Comparison of ENCODE assay signal across 17 cellular contexts in genomic region chr15:28904541-28905303, GRCh38. TPM values are rescaled to one million over a fixed set of nuclear protein-coding genes. Genes with fewer than 3 reads are reported as not detected.
DNase-seq lines count a peak whose midpoint lies in the region; TF ChIP-seq lines count a peak whose summit lies in the region.
"Had no signal": no experiment of that assay in that cellular context is flagged by ENCODE, and none has a peak within 500 bp of the region (broad histone marks: within the 10 kb centered on the region; RNA-seq: fewer than 3 reads in every experiment).

No MANE protein-coding gene starts in this region.

- H3K4me1 Mint-ChIP-seq in Calu3 (ENCODE audit: low read depth, unreplicated experiment) = no peaks in the 10 kb centered on the region
- H3K4me1 Mint-ChIP-seq: naive B cell had no signal

- H3K27ac Mint-ChIP-seq in Calu3 (ENCODE audit: unreplicated experiment) = no peak overlapping the region
- H3K27ac Mint-ChIP-seq: stimulated activated naive B cell treated with anti-CD40 and anti-IgM and Interleukin-4, amounts not matched to agents 10 μg/mL and 1 μg/mL and 100 μg/mL, for 72 hours had no signal

- H3K27ac ChIP-seq in cingulate gyrus (ENCODE audit: low read depth, low read length) (peak overlapping the region; percentile 1), neuronal stem cell (replicated peaks; ENCODE audit: low read length) (no peak overlapping the region)
- H3K27ac ChIP-seq: breast epithelium had no signal

- H3K79me1 ChIP-seq in neuronal stem cell (ENCODE audit: low read depth, low read length) = peaks cover 16% of the 10 kb centered on the region

- H2BK12ac ChIP-seq in neuronal stem cell (ENCODE audit: low read length) = no peak overlapping the region

- no peak overlapping the region for H3K18ac ChIP-seq in neuronal stem cell (ENCODE audit: low read length)

- WGBS in neuronal stem cell (ENCODE audit: extremely low coverage in 2 of 2, insufficient read length in 2 of 2, insufficient replicate concordance in 1 of 2), 2 donors = no CpG with 5 or more reads among the region's 11 CpGs

- peak overlapping the region; percentile 12 for H3K23ac ChIP-seq in neuronal stem cell (ENCODE audit: low read depth, low read length, poor library complexity)

- H4K8ac ChIP-seq in neuronal stem cell (ENCODE audit: low read depth, low read length) = peak overlapping the region; percentile 43

- H3K4me1 ChIP-seq in neuronal stem cell (ENCODE audit: control insufficient read depth in 2 of 2, insufficient read depth in 1 of 2, low read depth in 1 of 2, low read length in 2 of 2) = peaks cover 2 to 6% of the 10 kb centered on the region in 2 donors
- H3K4me1 ChIP-seq: breast epithelium, HAP-1 had no signal

- H3K9me3 ChIP-seq in neuronal stem cell (replicated peaks in 1 of 2; ENCODE audit: control insufficient read depth in 2 of 2, insufficient read depth in 1 of 2, low read depth in 1 of 2, low read length in 2 of 2) = peaks cover 4 to 10% of the 10 kb centered on the region in 2 donors
- H3K9me3 ChIP-seq: breast epithelium, HAP-1 had no signal

- CTCF ChIA-PET in Calu3 (lab: Charles Lee) = no interaction called here

- in situ Hi-C loops in G401 (cut with HindIII; ENCODE audit: low sequenced_read_pairs) = no loop called here

- TF ChIP-seq CTCF in Calu3 (IDR thresholded peaks at IDR 0.05; ENCODE audit: unreplicated experiment) = no peak

- H2AK5ac ChIP-seq in neuronal stem cell (ENCODE audit: low read depth, low read length) = no peak overlapping the region

- H4K91ac ChIP-seq in neuronal stem cell (ENCODE audit: low read depth, low read length, poor library complexity) = no peak overlapping the region

- no peak overlapping the region for H3K4me2 ChIP-seq in neuronal stem cell (ENCODE audit: insufficient read depth, low read length, poor library complexity, severe bottlenecking)

- peak overlapping the region; percentile 0 for H2BK15ac ChIP-seq in neuronal stem cell (ENCODE audit: low read length)

- H2BK5ac ChIP-seq in neuronal stem cell (ENCODE audit: low read length) = no peak overlapping the region

- no peaks in the 10 kb centered on the region for H3K27me3 Mint-ChIP-seq in Calu3 (ENCODE audit: unreplicated experiment)

- DNase-seq in G401 (ENCODE audit: low spot score) (peak; percentile 95), OCI-M1 (lab: John Stamatoyannopoulos, UW) (peak; percentile 83), neuronal stem cell (ENCODE audit: low spot score) (no peak), Calu3 (no peak), hippocampal formation (lab: John Stamatoyannopoulos, UW) (no peak)
- no peak for DNase-seq in stimulated activated CD4-positive, alpha-beta T cell treated with anti-CD3 and anti-CD28 coated beads, Interleukin-2, amount 100 ng/mL, for 48 hours
- DNase-seq: activated CD4-positive, CD25-positive, alpha-beta regulatory T cell; kidney glomerular epithelial cell; naive B cell; NK-92 treated with Interleukin-12 subunit alpha and Interleukin-12 subunit beta, amount 100 ng/mL, for 24 hours; right cardiac atrium; stimulated activated CD4-positive, alpha-beta T cell treated with anti-CD3 and anti-CD28 coated beads, Interleukin-4, amount 100 ng/mL, for 24 hours; stimulated activated naive B cell treated with anti-CD40 and anti-IgM and Interleukin-4, amounts not matched to agents 10 μg/mL and 1 μg/mL and 100 μg/mL, for 72 hours had no signal

- H2BK120ac ChIP-seq in neuronal stem cell (ENCODE audit: low read depth, low read length) = no peak overlapping the region

- H3K14ac ChIP-seq in neuronal stem cell (ENCODE audit: low read length) = peak overlapping the region; percentile 85

- peaks cover 0 to 2% of the 10 kb centered on the region in 2 donors for H3K36me3 ChIP-seq in neuronal stem cell (replicated peaks in 1 of 2; ENCODE audit: control insufficient read depth in 2 of 2, insufficient read depth in 2 of 2, low read length in 2 of 2)
- H3K36me3 ChIP-seq: breast epithelium, HAP-1 had no signal

- no peak overlapping the region for H3K4me3 ChIP-seq in neuronal stem cell (ENCODE audit: low read length in 2 of 2)
- H3K4me3 ChIP-seq: breast epithelium, HAP-1 had no signal

- intact Hi-C loops in Calu3 (cut with micrococcal nuclease; ENCODE audit: unreplicated experiment) = no loop called here

- no peak overlapping the region for H3K4me3 Mint-ChIP-seq in Calu3 (ENCODE audit: low read depth, unreplicated experiment)
- H3K4me3 Mint-ChIP-seq: naive B cell; stimulated activated naive B cell treated with anti-CD40 and anti-IgM and Interleukin-4, amounts not matched to agents 10 μg/mL and 1 μg/mL and 100 μg/mL, for 72 hours had no signal

- H3K4ac ChIP-seq in neuronal stem cell (ENCODE audit: low read length) = no peak overlapping the region

- no peak overlapping the region for H3K9ac ChIP-seq in neuronal stem cell (ENCODE audit: low read depth, low read length, poor library complexity)

- no peaks in the 10 kb centered on the region for H3K27me3 ChIP-seq in neuronal stem cell (ENCODE audit: control insufficient read depth in 3 of 3, insufficient read depth in 3 of 3, low read depth in 1 of 3, low read length in 3 of 3)
- H3K27me3 ChIP-seq: breast epithelium had no signal

- no TSS peak for BruUV-seq in Calu3 (replicated peaks; lab: Mats Ljungman, UMichigan)

- H3K9me3 Mint-ChIP-seq in Calu3 (ENCODE audit: low read depth, unreplicated experiment) = no peaks in the 10 kb centered on the region
- H3K9me3 Mint-ChIP-seq: stimulated activated naive B cell treated with anti-CD40 and anti-IgM and Interleukin-4, amounts not matched to agents 10 μg/mL and 1 μg/mL and 100 μg/mL, for 72 hours had no signal

- H2AFZ ChIP-seq in neuronal stem cell (ENCODE audit: low read length) = no peak overlapping the region

- no peaks in the 10 kb centered on the region for H3K36me3 Mint-ChIP-seq in Calu3 (ENCODE audit: insufficient read depth, unreplicated experiment)
- H3K36me3 Mint-ChIP-seq: naive B cell; stimulated activated naive B cell treated with anti-CD40 and anti-IgM and Interleukin-4, amounts not matched to agents 10 μg/mL and 1 μg/mL and 100 μg/mL, for 72 hours had no signal

RNA-seq across cellular contexts. Expression of gene APBA2, which starts 18.9 kb away (rescaled TPM):
- 20.8 and 27.6 TPM in 2 replicates for total RNA-seq in G401 (2014; rRNA removed; shearing (Covaris generic))
- polyA plus RNA-seq in neuronal stem cell (2013, experiment 1 of 2) = 30.6 TPM
- 29.0 TPM for polyA plus RNA-seq in neuronal stem cell (2013, experiment 2 of 2)
- not detected in 2 replicates for total RNA-seq in Calu3 (2022)

RNA-seq across cellular contexts. Expression of gene GOLGA6L7, which starts 56.3 kb away (rescaled TPM):
- total RNA-seq in G401 (2014; rRNA removed; shearing (Covaris generic)) = not detected in 2 replicates
- polyA plus RNA-seq in neuronal stem cell (2013, experiment 1 of 2) = not detected
- polyA plus RNA-seq in neuronal stem cell (2013, experiment 2 of 2) = not detected
- total RNA-seq in Calu3 (2022) = not detected in 2 replicates
- total RNA-seq: breast epithelium, glomerular endothelial cell, right cardiac atrium had no signal
- polyA plus RNA-seq: right cardiac atrium had no signal

Comparison
In these comparisons a context has a peak if more than half of its experiments do, and no peak if none do; other contexts are left out.
1. DNase-seq: peak in G401 (single experiment) and OCI-M1 (single experiment); none in neuronal stem cell (single experiment), Calu3 (single experiment), stimulated activated CD4-positive, alpha-beta T cell treated with anti-CD3 and anti-CD28 coated beads, Interleukin-2, amount 100 ng/mL, for 48 hours (0 of 2) and hippocampal formation (0 of 2).
2. RNA of gene APBA2, which starts 18.9 kb away (total RNA-seq): 20.8 to 27.6 TPM in G401; not detected in Calu3; every median in the first group is over 10 times any median in the second.